In genomic region chr20:59007758-59008511, GRCh38 we compare ENCODE assay signal across 8 cellular contexts. TPM values are rescaled to one million over a fixed set of nuclear protein-coding genes. Genes with fewer than 3 reads are reported as not detected.
A peak's percentile ranks its signal among the peaks of the same experiment; 100 is the strongest.
DNase-seq lines count a peak whose midpoint lies in the region; ATAC-seq, FAIRE-seq and TF ChIP-seq lines count a peak whose summit lies in the region.

No MANE protein-coding gene starts in this region.

- H3K36me3 Mint-ChIP-seq in T-helper 2 cell treated with Interferon-gamma antibody and Interleukin-4, amounts not matched to agents 5 μg/mL and 100 μg/mL, for 36 hours (ENCODE audit: low read depth), result peaks cover 12% of the 10 kb centered on the region
- peaks cover 2% of the 10 kb centered on the region for H3K36me3 Mint-ChIP-seq in progenitor cell of endocrine pancreas (ENCODE audit: insufficient read depth)

- H3K9me3 Mint-ChIP-seq in T-helper 2 cell treated with Interferon-gamma antibody and Interleukin-4, amounts not matched to agents 5 μg/mL and 100 μg/mL, for 36 hours, result no peaks in the 10 kb centered on the region
- H3K9me3 Mint-ChIP-seq in progenitor cell of endocrine pancreas (ENCODE audit: low read depth), result no peaks in the 10 kb centered on the region

- peak overlapping the region; percentile 85 for H3K27ac Mint-ChIP-seq in T-helper 2 cell treated with Interferon-gamma antibody and Interleukin-4, amounts not matched to agents 5 μg/mL and 100 μg/mL, for 36 hours
- no peak overlapping the region for H3K27ac Mint-ChIP-seq in progenitor cell of endocrine pancreas

- no peaks in the 10 kb centered on the region for H3K36me3 ChIP-seq in fibroblast of lung (ENCODE audit: control insufficient read depth, insufficient read depth, low read length)

- CTCF ChIA-PET in RWPE1 (lab: Yijun Ruan, JAX), result interaction anchor here (0.5 to 0.7 kb wide), 2 partner anchors 15 to 32 kb away, joined by 3 to 4 read pairs; no protein-coding TSS in a partner anchor

- POLR2A ChIA-PET in RWPE1 (lab: Yijun Ruan, JAX; ENCODE audit: low non-redundant PET), result no interaction called here

- H3K4me1 ChIP-seq in fibroblast of lung (ENCODE audit: control insufficient read depth, extremely low read depth, insufficient read depth, low read length), result peaks cover 19% of the 10 kb centered on the region

- H3K27ac ChIP-seq in RWPE1, result peak overlapping the region; percentile 76
- H3K27ac ChIP-seq in fibroblast of lung (ENCODE audit: insufficient read depth, low read length), result no peak overlapping the region

- H3K4me2 ChIP-seq in fibroblast of lung (ENCODE audit: extremely low read depth, insufficient read depth, low read length), result no peak overlapping the region

- H3K4me3 ChIP-seq in fibroblast of lung (replicated peaks in 1 of 4; ENCODE audit: control extremely low read depth in 1 of 4, insufficient read depth in 1 of 4, low read depth in 3 of 4, low read length in 4 of 4), result no peak overlapping the region

- H2AFZ ChIP-seq in fibroblast of lung (ENCODE audit: low read length), result no peak overlapping the region

- no peaks in the 10 kb centered on the region for H4K20me1 ChIP-seq in fibroblast of lung (ENCODE audit: control insufficient read depth, extremely low read depth, insufficient read depth, low read length)

- peak overlapping the region; percentile 80 for H3K4me3 Mint-ChIP-seq in T-helper 2 cell treated with Interferon-gamma antibody and Interleukin-4, amounts not matched to agents 5 μg/mL and 100 μg/mL, for 36 hours
- peak overlapping the region; percentile 66 for H3K4me3 Mint-ChIP-seq in progenitor cell of endocrine pancreas (ENCODE audit: low read depth)

- H3K9ac ChIP-seq in fibroblast of lung (ENCODE audit: insufficient read depth, low read length), result peak overlapping the region; percentile 72

- peaks cover 46% of the 10 kb centered on the region for H3K4me1 Mint-ChIP-seq in T-helper 2 cell treated with Interferon-gamma antibody and Interleukin-4, amounts not matched to agents 5 μg/mL and 100 μg/mL, for 36 hours (ENCODE audit: low read depth)
- H3K4me1 Mint-ChIP-seq in progenitor cell of endocrine pancreas (ENCODE audit: low read depth), result peaks cover 3% of the 10 kb centered on the region

- TF ChIP-seq CTCF in RWPE1 (conservative IDR thresholded peaks at IDR 0.05; ENCODE audit: low read depth), result no peak
- TF ChIP-seq CTCF in fibroblast of lung (conservative IDR thresholded peaks at IDR 0.05 in 1 of 2, IDR thresholded peaks at IDR 0.05 in 1 of 2; ENCODE audit: low read depth in 1 of 2, low read length in 2 of 2), result no peak
- no peak for TF ChIP-seq CTCF in progenitor cell of endocrine pancreas (IDR thresholded peaks at IDR 0.05; ENCODE audit: unreplicated experiment)
- no peak for TF ChIP-seq CTCF in D721Med (IDR thresholded peaks at IDR 0.05; ENCODE audit: insufficient read depth, missing control alignments)

- peak; percentile 40 for ATAC-seq in HG02870 (IDR thresholded peaks at IDR 0.05; ENCODE audit: unreplicated experiment)

- no peaks in the 10 kb centered on the region for H3K27me3 ChIP-seq in fibroblast of lung (ENCODE audit: control insufficient read depth, insufficient read depth, low read length)

- DNase-seq in T-helper 2 cell treated with Interferon-gamma antibody and Interleukin-4, amounts not matched to agents 5 μg/mL and 100 μg/mL, for 36 hours (ENCODE audit: low spot score), result no peak
- DNase-seq in T-helper 2 cell, result no peak
- DNase-seq in RWPE1 (ENCODE audit: low spot score), result no peak
- no peak for DNase-seq in fibroblast of lung (ENCODE audit: low read depth in 2 of 2)
- DNase-seq in progenitor cell of endocrine pancreas (ENCODE audit: low spot score, unreplicated experiment), result no peak
- DNase-seq in COLO668 (lab: John Stamatoyannopoulos, UW; ENCODE audit: unreplicated experiment), result no peak
- DNase-seq in D721Med (ENCODE audit: insufficient read length, low spot score), result no peak

- H3K9me3 ChIP-seq in fibroblast of lung (ENCODE audit: control insufficient read depth, insufficient read depth, low read depth, low read length), result no peaks in the 10 kb centered on the region

- FAIRE-seq in D721Med (lab: Jason Lieb, UNC), result no peak

- H3K27me3 Mint-ChIP-seq in T-helper 2 cell treated with Interferon-gamma antibody and Interleukin-4, amounts not matched to agents 5 μg/mL and 100 μg/mL, for 36 hours (ENCODE audit: low read depth), result no peaks in the 10 kb centered on the region
- H3K27me3 Mint-ChIP-seq in progenitor cell of endocrine pancreas, result peaks cover 31% of the 10 kb centered on the region

- peaks cover 10% of the 10 kb centered on the region for H3K79me2 ChIP-seq in fibroblast of lung (ENCODE audit: control insufficient read depth, insufficient read depth, low read length)

RNA-seq across cellular contexts. Expression of gene CTSZ, which starts 0.9 kb away (rescaled TPM):
- total RNA-seq in fibroblast of lung, result 128 and 250 TPM in 2 replicates
- 201 and 208 TPM in 2 replicates for polyA plus RNA-seq in fibroblast of lung
- polyA plus RNA-seq in fibroblast of lung (2012), result 227 and 242 TPM in 2 replicates
- polyA minus RNA-seq in fibroblast of lung (ENCODE audit: low replicate concordance), result 76.8 and 116 TPM in 2 replicates
- total RNA-seq in progenitor cell of endocrine pancreas, result 61.4 and 65.6 TPM in 2 replicates

RNA-seq across cellular contexts. Expression of gene TUBB1, which starts 11.3 kb away (rescaled TPM):
- total RNA-seq in fibroblast of lung (under 0.01 TPM in 2 replicates), progenitor cell of endocrine pancreas (0.16 and 0.19 TPM in 2 replicates)
- not detected in 2 replicates for polyA plus RNA-seq in fibroblast of lung
- polyA plus RNA-seq in fibroblast of lung (2012), result 0.03 TPM in 1 of 2 replicates, not detected in the other
- 0.11 TPM in 1 of 2 replicates, not detected in the other for polyA minus RNA-seq in fibroblast of lung (ENCODE audit: low replicate concordance)

RNA-seq across cellular contexts. Expression of gene ATP5F1E, which starts 24.2 kb away (rescaled TPM):
- total RNA-seq in fibroblast of lung (37.8 and 39.3 TPM in 2 replicates), progenitor cell of endocrine pancreas (55.9 and 69.7 TPM in 2 replicates)
- polyA plus RNA-seq in fibroblast of lung, result 56.5 and 63.8 TPM in 2 replicates
- 112 and 125 TPM in 2 replicates for polyA plus RNA-seq in fibroblast of lung (2012)
- 1.7 and 3.9 TPM in 2 replicates for polyA minus RNA-seq in fibroblast of lung (ENCODE audit: low replicate concordance)

RNA-seq across cellular contexts. Expression of gene NELFCD, which starts 26.9 kb away (rescaled TPM):
- total RNA-seq in fibroblast of lung (46.2 and 46.9 TPM in 2 replicates), progenitor cell of endocrine pancreas (116 and 122 TPM in 2 replicates)
- polyA plus RNA-seq in fibroblast of lung, result 78.8 and 95.3 TPM in 2 replicates
- polyA plus RNA-seq in fibroblast of lung (2012), result 48.9 and 65.2 TPM in 2 replicates
- 61.1 and 97.4 TPM in 2 replicates for polyA minus RNA-seq in fibroblast of lung (ENCODE audit: low replicate concordance)

RNA-seq across cellular contexts. Expression of gene PRELID3B, which starts 34.7 kb away (rescaled TPM):
- total RNA-seq in fibroblast of lung (89.9 and 127 TPM in 2 replicates), progenitor cell of endocrine pancreas (50.1 and 52.8 TPM in 2 replicates)
- 64.5 and 66.6 TPM in 2 replicates for polyA plus RNA-seq in fibroblast of lung
- polyA plus RNA-seq in fibroblast of lung (2012), result 40.0 and 43.0 TPM in 2 replicates
- 86.0 and 106 TPM in 2 replicates for polyA minus RNA-seq in fibroblast of lung (ENCODE audit: low replicate concordance)
